20 cellular contexts compared by ENCODE assay signal in the genomic region with DNA sequence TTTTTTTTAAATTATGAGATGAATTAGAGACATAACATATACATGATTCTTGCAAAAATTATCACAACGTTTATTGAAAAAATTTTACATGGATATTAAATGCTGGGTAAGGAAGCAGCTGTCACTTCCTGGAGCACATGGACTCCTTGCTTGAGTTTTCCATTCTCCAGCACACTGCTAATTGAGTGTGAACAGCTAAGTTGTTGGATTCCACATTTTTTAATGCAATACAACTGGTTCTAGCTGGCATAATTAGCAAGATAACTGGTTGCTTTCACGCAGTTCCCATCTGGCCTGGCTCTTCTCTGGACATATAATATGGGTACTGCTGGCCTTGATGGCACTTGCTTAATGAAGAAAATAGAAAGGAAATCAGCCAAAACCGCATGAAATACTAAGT. TPM values are rescaled to one million over a fixed set of nuclear protein-coding genes. Genes with fewer than 3 reads are reported as not detected.
"Had no signal": no experiment of that assay in that cellular context is flagged by ENCODE, and none has a peak within 500 bp of the region (broad histone marks: within the 10 kb centered on the region; RNA-seq: fewer than 3 reads in every experiment).

No MANE protein-coding gene starts in this region.

- H3K4me3 ChIP-seq: esophagus squamous epithelium, lower lobe of right lung, tibial nerve, vagina had no signal

- DNase-seq: activated CD4-positive, alpha-beta memory T cell treated with anti-CD3 and anti-CD28 coated beads for 36 hours; activated CD4-positive, alpha-beta T cell treated with anti-CD3 and anti-CD28 coated beads for 36 hours; activated T-cell treated with anti-CD3 and anti-CD28 coated beads for 4 hours; effector memory CD4-positive, alpha-beta T cell; esophagus squamous epithelium; lower lobe of right lung; nucleus accumbens; retina; stimulated activated CD4-positive, alpha-beta T cell treated with anti-CD3 and anti-CD28 coated beads, Interleukin-2, amount 100 ng/mL, for 24 hours; WERI-Rb-1 had no signal

- H3K4me1 ChIP-seq: esophagus squamous epithelium, lower lobe of right lung, tibial nerve, vagina had no signal

- H3K27me3 ChIP-seq: esophagus squamous epithelium, tibial nerve, vagina had no signal

- H3K36me3 ChIP-seq: esophagus squamous epithelium, lower lobe of right lung, tibial nerve, vagina, WERI-Rb-1 had no signal

- H3K9me3 ChIP-seq: esophagus squamous epithelium, lower lobe of right lung, tibial nerve, vagina had no signal

- ATAC-seq: activated CD4-positive, alpha-beta T cell treated with anti-CD3 and anti-CD28 coated beads for 36 hours; lower lobe of right lung had no signal

- H3K27ac ChIP-seq: esophagus squamous epithelium, lower lobe of right lung, tibial nerve, vagina, WERI-Rb-1 had no signal

RNA-seq across cellular contexts. Expression of gene RGS21, which starts 26.5 kb away (rescaled TPM):
- total RNA-seq: activated CD4-positive, alpha-beta memory T cell treated with anti-CD3 and anti-CD28 coated beads for 36 hours; activated CD4-positive, alpha-beta T cell treated with anti-CD3 and anti-CD28 coated beads for 36 hours; activated T-helper 1 cell treated with anti-CD3 and anti-CD28 coated beads, Interleukin-12 subunit alpha, Interleukin-12 subunit beta, Interleukin-2, Interleukin-4 antibody, amounts not matched to agents 30 ng/mL and 10 ng/mL and 1 ng/mL, durations not matched to agents 14 hours and 24 hours and 36 hours; bronchial epithelial cell; cerebellum; esophagus squamous epithelium; fibroblast of villous mesenchyme; glomerular endothelial cell; lower lobe of right lung; posterior vena cava; skeletal muscle tissue; T-helper 2 cell treated with Interferon-gamma antibody and Interleukin-4, amounts not matched to agents 100 ng/mL and 5 ng/mL, for 36 hours; tibial nerve; vagina had no signal
